In the genomic region with DNA sequence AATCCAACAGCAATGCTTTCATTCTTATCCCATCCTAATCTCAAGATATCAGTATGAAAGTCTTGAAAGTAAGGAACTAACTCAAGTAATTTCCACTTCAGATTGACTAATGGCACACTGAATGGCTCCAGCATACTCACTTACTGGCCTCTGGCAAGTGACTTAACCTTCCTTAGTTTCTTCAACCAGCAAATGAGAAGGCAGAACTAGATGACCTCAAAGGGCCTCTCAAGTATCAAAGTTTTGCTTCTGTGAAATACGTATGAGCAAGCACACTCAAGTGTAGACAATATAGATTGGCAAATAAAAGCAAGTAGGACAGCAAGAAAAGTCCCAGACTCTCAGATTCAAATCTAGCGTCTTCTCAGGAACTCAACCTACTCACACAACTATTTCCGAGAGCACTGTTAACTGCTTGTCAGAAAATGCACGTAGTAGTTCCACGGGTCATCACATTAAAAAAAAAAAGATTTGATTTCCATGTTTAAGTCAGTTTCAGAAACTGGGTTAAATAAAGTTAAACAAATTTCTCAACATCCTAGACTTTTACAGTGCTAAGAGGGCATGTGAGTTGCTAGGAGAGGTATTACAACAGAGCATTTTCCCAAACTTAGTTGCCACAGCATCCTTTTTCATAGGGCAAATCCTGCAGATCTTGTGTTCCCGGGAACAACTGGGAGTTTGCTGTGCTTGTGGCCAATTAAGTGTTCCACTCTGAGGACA, we compare ENCODE assay signal across 9 cellular contexts.
DNase-seq lines count a peak whose midpoint lies in the region; ATAC-seq and TF ChIP-seq lines count a peak whose summit lies in the region.
"Had no signal": no experiment of that assay in that cellular context is flagged by ENCODE, and none has a peak within 500 bp of the region (broad histone marks: within the 10 kb centered on the region; RNA-seq: fewer than 3 reads in every experiment).

No MANE protein-coding gene starts in this region.

- 58 to 81% methylated on average over 5 to 6 of the region's 6 CpGs for WGBS in transverse colon (ENCODE audit: low coverage in 1 of 2), 2 donors

- no peak for TF ChIP-seq EP300 in transverse colon (IDR thresholded peaks at IDR 0.05; ENCODE audit: low read depth)

- H3K27me3 Mint-ChIP-seq in activated naive CD4-positive, alpha-beta T cell treated with anti-CD3 and anti-CD28 coated beads, Interleukin-2, amount 10 ng/mL, durations not matched to agents 7 days and 5 days, result no peaks in the 10 kb centered on the region
- H3K27me3 Mint-ChIP-seq in T-helper 1 cell treated with Interleukin-12 subunit alpha and Interleukin-12 subunit beta and Interleukin-4 antibody, amounts not matched to agents 30 μg/mL and 1 μg/mL, for 36 hours (ENCODE audit: low read depth), result no peaks in the 10 kb centered on the region

- H3K9me3 ChIP-seq in transverse colon (no peaks in the 10 kb centered on the region), SJCRH30 (replicated peaks) (no peaks in the 10 kb centered on the region)
- H3K9me3 ChIP-seq: Caco-2 had no signal

- intact Hi-C loops in transverse colon (cut with DNase I; ENCODE audit: low total_unique reads), result no loop called here

- no peak overlapping the region for H3K4me3 ChIP-seq in foreskin fibroblast (ENCODE audit: low read depth in 1 of 2, low read length in 2 of 2)
- H3K4me3 ChIP-seq in transverse colon, result no peak overlapping the region
- no peak overlapping the region for H3K4me3 ChIP-seq in SJCRH30

- peaks cover 7% of the 10 kb centered on the region for H3K36me3 Mint-ChIP-seq in activated naive CD4-positive, alpha-beta T cell treated with anti-CD3 and anti-CD28 coated beads, Interleukin-2, amount 10 ng/mL, durations not matched to agents 7 days and 5 days
- no peaks in the 10 kb centered on the region for H3K36me3 Mint-ChIP-seq in T-helper 1 cell treated with Interleukin-12 subunit alpha and Interleukin-12 subunit beta and Interleukin-4 antibody, amounts not matched to agents 30 μg/mL and 1 μg/mL, for 36 hours (ENCODE audit: low read depth)

- DNase-seq in activated naive CD4-positive, alpha-beta T cell treated with anti-CD3 and anti-CD28 coated beads, Interleukin-2, amount 10 ng/mL, durations not matched to agents 7 days and 5 days, result no peak
- DNase-seq in activated naive CD4-positive, alpha-beta T cell treated with Interleukin-2 at 50 U/mL for 16 hours, result no peak
- peak; percentile 57 to 69 for DNase-seq in foreskin fibroblast
- no peak for DNase-seq in transverse colon
- DNase-seq in SJCRH30, result no peak
- no peak for DNase-seq in NCI-H526 (lab: John Stamatoyannopoulos, UW)
- DNase-seq: Caco-2 had no signal

- CTCF ChIA-PET in activated naive CD4-positive, alpha-beta T cell treated with anti-CD3 and anti-CD28 coated beads, Interleukin-2, amount 10 ng/mL, durations not matched to agents 7 days and 5 days (lab: Charles Lee), result no interaction called here

- in situ Hi-C loops in transverse colon (cut with MboI; ENCODE audit: low pct_ligation_motif_present in 1 of 4, low pct_unique_long_range_greater_than_20kb in 1 of 4, low sequenced_read_pairs in 3 of 4), result no loop called here

- ATAC-seq in HG03025 (IDR thresholded peaks at IDR 0.05; ENCODE audit: low FRiP score, unreplicated experiment), result no peak

- peak overlapping the region; percentile 49 for H3K4me3 Mint-ChIP-seq in activated naive CD4-positive, alpha-beta T cell treated with anti-CD3 and anti-CD28 coated beads, Interleukin-2, amount 10 ng/mL, durations not matched to agents 7 days and 5 days
- H3K4me3 Mint-ChIP-seq in T-helper 1 cell treated with Interleukin-12 subunit alpha and Interleukin-12 subunit beta and Interleukin-4 antibody, amounts not matched to agents 30 μg/mL and 1 μg/mL, for 36 hours, result peak overlapping the region; percentile 66

- TF ChIP-seq CTCF in foreskin fibroblast (IDR thresholded peaks at IDR 0.05; ENCODE audit: low read depth, low read length) (no peak), transverse colon (IDR thresholded peaks at IDR 0.05) (no peak)

- TF ChIP-seq POLR2A in transverse colon (IDR thresholded peaks at IDR 0.05), result no peak

- no peaks in the 10 kb centered on the region for H3K9me3 Mint-ChIP-seq in activated naive CD4-positive, alpha-beta T cell treated with anti-CD3 and anti-CD28 coated beads, Interleukin-2, amount 10 ng/mL, durations not matched to agents 7 days and 5 days
- H3K9me3 Mint-ChIP-seq in T-helper 1 cell treated with Interleukin-12 subunit alpha and Interleukin-12 subunit beta and Interleukin-4 antibody, amounts not matched to agents 30 μg/mL and 1 μg/mL, for 36 hours, result no peaks in the 10 kb centered on the region

- H3K4me1 ChIP-seq in transverse colon (peaks cover 37 to 81% (median 52%) of the 10 kb centered on the region in 4 donors), SJCRH30 (peaks cover 22% of the 10 kb centered on the region)

- H3K4me1 Mint-ChIP-seq in activated naive CD4-positive, alpha-beta T cell treated with anti-CD3 and anti-CD28 coated beads, Interleukin-2, amount 10 ng/mL, durations not matched to agents 7 days and 5 days, result peaks cover 81% of the 10 kb centered on the region
- H3K4me1 Mint-ChIP-seq in T-helper 1 cell treated with Interleukin-12 subunit alpha and Interleukin-12 subunit beta and Interleukin-4 antibody, amounts not matched to agents 30 μg/mL and 1 μg/mL, for 36 hours (ENCODE audit: low read depth), result peaks cover 66% of the 10 kb centered on the region

- peak overlapping the region; percentile 55 to 67 (median 60) for H3K27ac ChIP-seq in transverse colon
- H3K27ac ChIP-seq in SJCRH30, result no peak overlapping the region

- no peaks in the 10 kb centered on the region for H3K36me3 ChIP-seq in transverse colon
- H3K36me3 ChIP-seq in SJCRH30, result no peaks in the 10 kb centered on the region

- H3K27me3 ChIP-seq in transverse colon (no peaks in the 10 kb centered on the region), SJCRH30 (no peaks in the 10 kb centered on the region)

- H3K27ac Mint-ChIP-seq in activated naive CD4-positive, alpha-beta T cell treated with anti-CD3 and anti-CD28 coated beads, Interleukin-2, amount 10 ng/mL, durations not matched to agents 7 days and 5 days, result peak overlapping the region; percentile 92
- H3K27ac Mint-ChIP-seq in T-helper 1 cell treated with Interleukin-12 subunit alpha and Interleukin-12 subunit beta and Interleukin-4 antibody, amounts not matched to agents 30 μg/mL and 1 μg/mL, for 36 hours, result peak overlapping the region; percentile 85

Comparison
In these comparisons a context has a peak if more than half of its experiments do, and no peak if none do; other contexts are left out.
1. DNase-seq: peak in foreskin fibroblast (2 of 2); none in activated naive CD4-positive, alpha-beta T cell treated with anti-CD3 and anti-CD28 coated beads, Interleukin-2, amount 10 ng/mL, durations not matched to agents 7 days and 5 days (single experiment), activated naive CD4-positive, alpha-beta T cell treated with Interleukin-2 at 50 U/mL for 16 hours (single experiment), transverse colon (single experiment), SJCRH30 (0 of 2) and NCI-H526 (0 of 2).